6 cellular contexts compared by ENCODE assay signal in genomic region chr7:127587663-127588018, GRCh38. TPM values are rescaled to one million over a fixed set of nuclear protein-coding genes. Genes with fewer than 3 reads are reported as not detected.
DNase-seq lines count a peak whose midpoint lies in the region.

No MANE protein-coding gene starts in this region.

- peaks cover 24% of the 10 kb centered on the region for H3K36me3 Mint-ChIP-seq in activated naive CD4-positive, alpha-beta T cell treated with anti-CD3 and anti-CD28 coated beads, Interleukin-2, amount 10 ng/mL, durations not matched to agents 7 days and 5 days

- peaks cover 18% of the 10 kb centered on the region for H3K36me3 ChIP-seq in iPS-15b (ENCODE audit: control insufficient read depth, insufficient read depth, low read length)
- H3K36me3 ChIP-seq in urinary bladder (ENCODE audit: insufficient read depth) = peaks cover 4% of the 10 kb centered on the region

- peaks cover 47% of the 10 kb centered on the region for H3K4me1 Mint-ChIP-seq in activated naive CD4-positive, alpha-beta T cell treated with anti-CD3 and anti-CD28 coated beads, Interleukin-2, amount 10 ng/mL, durations not matched to agents 7 days and 5 days

- peak overlapping the region; percentile 39 for H3K9ac ChIP-seq in iPS-15b (ENCODE audit: low read depth, low read length)

- no peaks in the 10 kb centered on the region for H3K9me3 Mint-ChIP-seq in activated naive CD4-positive, alpha-beta T cell treated with anti-CD3 and anti-CD28 coated beads, Interleukin-2, amount 10 ng/mL, durations not matched to agents 7 days and 5 days

- H3K4me1 ChIP-seq in iPS-15b (ENCODE audit: control insufficient read depth, insufficient read depth, low read length) = peaks cover 5% of the 10 kb centered on the region
- H3K4me1 ChIP-seq in urinary bladder (ENCODE audit: insufficient read depth) = peaks cover 5% of the 10 kb centered on the region

- 52% methylated on average over 20 of the region's 20 CpGs for WGBS in urinary bladder

- H3K27ac ChIP-seq in urinary bladder (ENCODE audit: low read depth) = peak overlapping the region; percentile 77

- no peak for DNase-seq in activated naive CD4-positive, alpha-beta T cell treated with anti-CD3 and anti-CD28 coated beads, Interleukin-2, amount 10 ng/mL, durations not matched to agents 7 days and 5 days
- no peak for DNase-seq in activated naive CD4-positive, alpha-beta T cell treated with anti-CD3 and anti-CD28 coated beads, Interleukin-2, amount 50 U/mL, for 16 hours
- DNase-seq in pons (ENCODE audit: low spot score) = no peak
- no peak for DNase-seq in stimulated activated CD4-positive, alpha-beta T cell treated with anti-CD3 and anti-CD28 coated beads, Interleukin-12 subunit alpha, Interleukin-12 subunit beta, amount 100 ng/mL, for 4 hours

- peak overlapping the region; percentile 84 for H3K4me3 ChIP-seq in iPS-15b (ENCODE audit: low read depth, low read length)
- H3K4me3 ChIP-seq in urinary bladder (ENCODE audit: low read depth, low read length) = peak overlapping the region; percentile 98

- H3K9me3 ChIP-seq in iPS-15b (ENCODE audit: control insufficient read depth, insufficient read depth, low read length) = no peaks in the 10 kb centered on the region

- CTCF ChIA-PET in activated naive CD4-positive, alpha-beta T cell treated with anti-CD3 and anti-CD28 coated beads, Interleukin-2, amount 10 ng/mL, durations not matched to agents 7 days and 5 days (lab: Charles Lee) = no interaction called here

- peak overlapping the region; percentile 92 for H3K4me3 Mint-ChIP-seq in activated naive CD4-positive, alpha-beta T cell treated with anti-CD3 and anti-CD28 coated beads, Interleukin-2, amount 10 ng/mL, durations not matched to agents 7 days and 5 days

- H3K27me3 ChIP-seq in iPS-15b (ENCODE audit: control insufficient read depth, insufficient read depth, low read length) = peaks cover 24% of the 10 kb centered on the region

- H3K27me3 Mint-ChIP-seq in activated naive CD4-positive, alpha-beta T cell treated with anti-CD3 and anti-CD28 coated beads, Interleukin-2, amount 10 ng/mL, durations not matched to agents 7 days and 5 days = no peaks in the 10 kb centered on the region

- H3K27ac Mint-ChIP-seq in activated naive CD4-positive, alpha-beta T cell treated with anti-CD3 and anti-CD28 coated beads, Interleukin-2, amount 10 ng/mL, durations not matched to agents 7 days and 5 days = no peak overlapping the region

RNA-seq across cellular contexts. Expression of gene ARF5, which starts 0.6 kb away (rescaled TPM):
- 66.0 TPM for total RNA-seq in urinary bladder
- polyA plus RNA-seq in urinary bladder = 187 TPM

RNA-seq across cellular contexts. Expression of gene GCC1, which starts 2.2 kb away (rescaled TPM):
- total RNA-seq in urinary bladder = 9.5 TPM
- 10.4 TPM for polyA plus RNA-seq in urinary bladder

RNA-seq across cellular contexts. Expression of gene FSCN3, which starts 5.9 kb away (rescaled TPM):
- 0.85 TPM for total RNA-seq in urinary bladder
- polyA plus RNA-seq in urinary bladder = 0.14 TPM

RNA-seq across cellular contexts. Expression of gene PAX4, which starts 30.3 kb away (rescaled TPM):
- total RNA-seq in urinary bladder = not detected
- polyA plus RNA-seq in urinary bladder = not detected
